In the genomic region with DNA sequence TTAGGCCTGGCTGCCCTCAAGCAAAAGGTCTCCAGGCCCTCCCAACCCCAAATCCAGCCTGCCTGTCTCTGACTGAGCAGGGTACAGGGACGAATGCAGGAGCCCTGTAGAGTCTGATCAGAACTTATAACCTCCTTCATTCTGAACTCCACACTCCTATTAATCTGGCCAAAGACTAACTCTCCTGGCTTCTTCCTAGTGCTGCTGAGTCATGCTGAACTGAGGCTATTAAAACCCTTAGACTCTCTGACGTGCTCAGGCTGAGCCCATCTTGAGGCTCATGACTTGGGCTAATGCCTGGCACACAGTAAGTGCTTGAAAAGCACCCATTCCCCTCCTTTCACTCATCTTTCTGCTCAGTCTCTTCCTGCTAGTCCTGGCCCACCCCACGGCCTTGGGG, we compare ENCODE assay signal across 16 cellular contexts.
DNase-seq lines count a peak whose midpoint lies in the region; ATAC-seq, FAIRE-seq and TF ChIP-seq lines count a peak whose summit lies in the region.
"Had no signal": no experiment of that assay in that cellular context is flagged by ENCODE, and none has a peak within 500 bp of the region (broad histone marks: within the 10 kb centered on the region; RNA-seq: fewer than 3 reads in every experiment).

No MANE protein-coding gene starts in this region.

- H3K36me3 Mint-ChIP-seq in activated naive CD8-positive, alpha-beta T cell treated with anti-CD3 and anti-CD28 coated beads for 36 hours: peaks cover 30% of the 10 kb centered on the region
- H3K36me3 Mint-ChIP-seq in naive thymus-derived CD8-positive, alpha-beta T cell: peaks cover 0 to 86% (median 12%) of the 10 kb centered on the region in 3 donors

- no peak for TF ChIP-seq EP300 in SK-N-SH (IDR thresholded peaks at IDR 0.05; ENCODE audit: borderline replicate concordance in 1 of 2, low read depth in 1 of 2, low read length in 1 of 2)

- no peaks in the 10 kb centered on the region for H3K9me3 Mint-ChIP-seq in activated naive CD8-positive, alpha-beta T cell treated with anti-CD3 and anti-CD28 coated beads for 36 hours
- H3K9me3 Mint-ChIP-seq in naive thymus-derived CD8-positive, alpha-beta T cell: no peaks in the 10 kb centered on the region

- no peak overlapping the region for H3K9ac ChIP-seq in SK-N-SH

- no peak for TF ChIP-seq POLR2A in GM12892 (IDR thresholded peaks at IDR 0.05; ENCODE audit: low read depth, low read length)

- no peak for FAIRE-seq in GM12892 (lab: Jason Lieb, UNC)

- H3K4me3 Mint-ChIP-seq in activated naive CD8-positive, alpha-beta T cell treated with anti-CD3 and anti-CD28 coated beads for 36 hours: no peak overlapping the region
- H3K4me3 Mint-ChIP-seq in naive thymus-derived CD8-positive, alpha-beta T cell: no peak overlapping the region

- no peaks in the 10 kb centered on the region for H3F3A ChIP-seq in SK-N-SH (replicated peaks; ENCODE audit: insufficient read depth)

- no peak overlapping the region for H3K4me2 ChIP-seq in SK-N-SH

- H3K36me3 ChIP-seq in SK-N-SH (replicated peaks in 1 of 2; ENCODE audit: control insufficient read depth in 1 of 2, insufficient read depth in 2 of 2, low read length in 1 of 2): no peaks in the 10 kb centered on the region
- H3K36me3 ChIP-seq: ovary had no signal

- no peaks in the 10 kb centered on the region for H3K9me2 ChIP-seq in SK-N-SH

- WGBS in SK-N-SH (ENCODE audit: low lambda C conversion rate): 27% methylated on average over 3 of the region's 3 CpGs

- no peaks in the 10 kb centered on the region for H4K20me1 ChIP-seq in SK-N-SH (ENCODE audit: insufficient read depth)

- peak overlapping the region; percentile 32 for H3K27ac Mint-ChIP-seq in activated naive CD8-positive, alpha-beta T cell treated with anti-CD3 and anti-CD28 coated beads for 36 hours
- peak overlapping the region in 7 of 10 donors; percentile 37 to 86 (median 53) for H3K27ac Mint-ChIP-seq in naive thymus-derived CD8-positive, alpha-beta T cell

- no peak overlapping the region for H3K27ac ChIP-seq in SK-N-SH (ENCODE audit: low read depth in 2 of 2, low read length in 1 of 2)
- H3K27ac ChIP-seq: 22Rv1, ovary had no signal

- H3K4me3 ChIP-seq in SK-N-SH (ENCODE audit: low read depth in 2 of 2, low read length in 1 of 2): no peak overlapping the region
- H3K4me3 ChIP-seq: ovary had no signal

- H3K4me1 ChIP-seq in SK-N-SH (ENCODE audit: control insufficient read depth in 1 of 2, insufficient read depth in 2 of 2, low read depth in 1 of 2, low read length in 1 of 2): no peaks in the 10 kb centered on the region

- no peaks in the 10 kb centered on the region for H3K9me3 ChIP-seq in SK-N-SH
- H3K9me3 ChIP-seq: ovary had no signal

- ATAC-seq in SK-N-SH treated with all-trans-retinoic acid at 6 μM for 48 hours: no peak
- no peak for ATAC-seq in naive thymus-derived CD8-positive, alpha-beta T cell

- no peak for DNase-seq in SK-N-SH
- DNase-seq in M059J (ENCODE audit: low read depth): peak; percentile 50
- no peak for DNase-seq in activated naive CD8-positive, alpha-beta T cell treated with anti-CD3 and anti-CD28 coated beads for 36 hours
- no peak for DNase-seq in naive thymus-derived CD8-positive, alpha-beta T cell
- no peak for DNase-seq in GM12892 (ENCODE audit: insufficient read length)
- DNase-seq in DMS 273 (lab: John Stamatoyannopoulos, UW; ENCODE audit: unreplicated experiment): no peak
- DNase-seq in NCI-H1092 treated with DMSO at 0.1 percent for 48 hours (lab: John Stamatoyannopoulos, UW): no peak
- DNase-seq: activated CD4-positive, alpha-beta T cell treated with anti-CD3 and anti-CD28 coated beads, Interleukin-2, amount 50 U/mL, for 48 hours; Calu3; cortex of kidney; NCI-H1105; ovary; RPMI8226; T1000 had no signal

- H2AFZ ChIP-seq in SK-N-SH (ENCODE audit: low read depth): no peak overlapping the region

- CTCF ChIA-PET in SK-N-SH (lab: Yijun Ruan, JAX): interaction anchor here (1.0 kb wide), 1 partner anchor 55 kb away, joined by 3 read pairs; no protein-coding TSS in a partner anchor

- H3K4me1 Mint-ChIP-seq in activated naive CD8-positive, alpha-beta T cell treated with anti-CD3 and anti-CD28 coated beads for 36 hours: no peaks in the 10 kb centered on the region
- peaks cover 2 to 10% (median 6%) of the 10 kb centered on the region in 4 donors for H3K4me1 Mint-ChIP-seq in naive thymus-derived CD8-positive, alpha-beta T cell

- H3K79me2 ChIP-seq in SK-N-SH (ENCODE audit: insufficient read depth): no peaks in the 10 kb centered on the region

- TF ChIP-seq CTCF in SK-N-SH (IDR thresholded peaks at IDR 0.05): no peak

- POLR2A ChIA-PET in SK-N-SH (lab: Yijun Ruan, JAX): no interaction called here
- POLR2A ChIA-PET in naive thymus-derived CD8-positive, alpha-beta T cell (lab: Charles Lee): no interaction called here

- TF ChIP-seq RAD21 in SK-N-SH (IDR thresholded peaks at IDR 0.05; ENCODE audit: low read length): no peak

- H3K27me3 Mint-ChIP-seq in activated naive CD8-positive, alpha-beta T cell treated with anti-CD3 and anti-CD28 coated beads for 36 hours: no peaks in the 10 kb centered on the region
- no peaks in the 10 kb centered on the region for H3K27me3 Mint-ChIP-seq in naive thymus-derived CD8-positive, alpha-beta T cell

- H3K27me3 ChIP-seq in SK-N-SH (ENCODE audit: insufficient read depth): no peaks in the 10 kb centered on the region; the same call in 1 of the 2 replicates
- H3K27me3 ChIP-seq: ovary had no signal

TF ChIP-seq in SK-N-SH treated with all-trans-retinoic acid at 6 μM for 48 hours, 23 proteins besides CTCF, POLR2A, EP300 and RAD21:
- peak; percentile 86 for TF ChIP-seq ZNF70 (CRISPR knock-in tag; IDR thresholded peaks at IDR 0.05)
- TF ChIP-seq, protein P1, sequence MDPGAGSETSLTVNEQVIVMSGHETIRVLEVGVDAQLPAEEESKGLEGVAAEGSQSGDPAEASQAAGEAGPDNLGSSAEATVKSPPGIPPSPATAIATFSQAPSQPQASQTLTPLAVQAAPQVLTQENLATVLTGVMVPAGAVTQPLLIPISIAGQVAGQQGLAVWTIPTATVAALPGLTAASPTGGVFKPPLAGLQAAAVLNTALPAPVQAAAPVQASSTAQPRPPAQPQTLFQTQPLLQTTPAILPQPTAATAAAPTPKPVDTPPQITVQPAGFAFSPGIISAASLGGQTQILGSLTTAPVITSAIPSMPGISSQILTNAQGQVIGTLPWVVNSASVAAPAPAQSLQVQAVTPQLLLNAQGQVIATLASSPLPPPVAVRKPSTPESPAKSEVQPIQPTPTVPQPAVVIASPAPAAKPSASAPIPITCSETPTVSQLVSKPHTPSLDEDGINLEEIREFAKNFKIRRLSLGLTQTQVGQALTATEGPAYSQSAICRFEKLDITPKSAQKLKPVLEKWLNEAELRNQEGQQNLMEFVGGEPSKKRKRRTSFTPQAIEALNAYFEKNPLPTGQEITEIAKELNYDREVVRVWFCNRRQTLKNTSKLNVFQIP (CRISPR knock-in tag; IDR thresholded peaks at IDR 0.05; ENCODE audit: borderline replicate concordance, low read depth): no peak

TF ChIP-seq in SK-N-SH, 30 proteins besides CTCF, POLR2A, EP300 and RAD21:
- TF ChIP-seq SIN3A (IDR thresholded peaks at IDR 0.05; ENCODE audit: borderline replicate concordance, low read depth, low read length): no peak
- TF ChIP-seq, protein P2, sequence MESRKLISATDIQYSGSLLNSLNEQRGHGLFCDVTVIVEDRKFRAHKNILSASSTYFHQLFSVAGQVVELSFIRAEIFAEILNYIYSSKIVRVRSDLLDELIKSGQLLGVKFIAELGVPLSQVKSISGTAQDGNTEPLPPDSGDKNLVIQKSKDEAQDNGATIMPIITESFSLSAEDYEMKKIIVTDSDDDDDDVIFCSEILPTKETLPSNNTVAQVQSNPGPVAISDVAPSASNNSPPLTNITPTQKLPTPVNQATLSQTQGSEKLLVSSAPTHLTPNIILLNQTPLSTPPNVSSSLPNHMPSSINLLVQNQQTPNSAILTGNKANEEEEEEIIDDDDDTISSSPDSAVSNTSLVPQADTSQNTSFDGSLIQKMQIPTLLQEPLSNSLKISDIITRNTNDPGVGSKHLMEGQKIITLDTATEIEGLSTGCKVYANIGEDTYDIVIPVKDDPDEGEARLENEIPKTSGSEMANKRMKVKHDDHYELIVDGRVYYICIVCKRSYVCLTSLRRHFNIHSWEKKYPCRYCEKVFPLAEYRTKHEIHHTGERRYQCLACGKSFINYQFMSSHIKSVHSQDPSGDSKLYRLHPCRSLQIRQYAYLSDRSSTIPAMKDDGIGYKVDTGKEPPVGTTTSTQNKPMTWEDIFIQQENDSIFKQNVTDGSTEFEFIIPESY (IDR thresholded peaks at IDR 0.05; ENCODE audit: borderline replicate concordance, low read depth): no peak
- TF ChIP-seq GABPA (IDR thresholded peaks at IDR 0.05; ENCODE audit: low read depth): no peak
- TF ChIP-seq FOSL2 (IDR thresholded peaks at IDR 0.05; ENCODE audit: borderline replicate concordance, low read depth): no peak
- no peak for TF ChIP-seq EZH2phosphoT487 (IDR thresholded peaks at IDR 0.05; ENCODE audit: borderline replicate concordance, low read depth)
- no peak for TF ChIP-seq FOXJ3 (CRISPR knock-in tag; IDR thresholded peaks at IDR 0.05)
- TF ChIP-seq JUND (IDR thresholded peaks at IDR 0.05): no peak
- TF ChIP-seq, protein P3, sequence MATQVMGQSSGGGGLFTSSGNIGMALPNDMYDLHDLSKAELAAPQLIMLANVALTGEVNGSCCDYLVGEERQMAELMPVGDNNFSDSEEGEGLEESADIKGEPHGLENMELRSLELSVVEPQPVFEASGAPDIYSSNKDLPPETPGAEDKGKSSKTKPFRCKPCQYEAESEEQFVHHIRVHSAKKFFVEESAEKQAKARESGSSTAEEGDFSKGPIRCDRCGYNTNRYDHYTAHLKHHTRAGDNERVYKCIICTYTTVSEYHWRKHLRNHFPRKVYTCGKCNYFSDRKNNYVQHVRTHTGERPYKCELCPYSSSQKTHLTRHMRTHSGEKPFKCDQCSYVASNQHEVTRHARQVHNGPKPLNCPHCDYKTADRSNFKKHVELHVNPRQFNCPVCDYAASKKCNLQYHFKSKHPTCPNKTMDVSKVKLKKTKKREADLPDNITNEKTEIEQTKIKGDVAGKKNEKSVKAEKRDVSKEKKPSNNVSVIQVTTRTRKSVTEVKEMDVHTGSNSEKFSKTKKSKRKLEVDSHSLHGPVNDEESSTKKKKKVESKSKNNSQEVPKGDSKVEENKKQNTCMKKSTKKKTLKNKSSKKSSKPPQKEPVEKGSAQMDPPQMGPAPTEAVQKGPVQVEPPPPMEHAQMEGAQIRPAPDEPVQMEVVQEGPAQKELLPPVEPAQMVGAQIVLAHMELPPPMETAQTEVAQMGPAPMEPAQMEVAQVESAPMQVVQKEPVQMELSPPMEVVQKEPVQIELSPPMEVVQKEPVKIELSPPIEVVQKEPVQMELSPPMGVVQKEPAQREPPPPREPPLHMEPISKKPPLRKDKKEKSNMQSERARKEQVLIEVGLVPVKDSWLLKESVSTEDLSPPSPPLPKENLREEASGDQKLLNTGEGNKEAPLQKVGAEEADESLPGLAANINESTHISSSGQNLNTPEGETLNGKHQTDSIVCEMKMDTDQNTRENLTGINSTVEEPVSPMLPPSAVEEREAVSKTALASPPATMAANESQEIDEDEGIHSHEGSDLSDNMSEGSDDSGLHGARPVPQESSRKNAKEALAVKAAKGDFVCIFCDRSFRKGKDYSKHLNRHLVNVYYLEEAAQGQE (IDR thresholded peaks at IDR 0.05; ENCODE audit: low read depth, low read length): no peak
